Comparison of ENCODE assay signal across 11 cellular contexts in genomic region chr7:100090527-100091410, GRCh38. TPM values are rescaled to one million over a fixed set of nuclear protein-coding genes. Genes with fewer than 3 reads are reported as not detected.
A peak's percentile ranks its signal among the peaks of the same experiment; 100 is the strongest.
DNase-seq lines count a peak whose midpoint lies in the region; ATAC-seq and TF ChIP-seq lines count a peak whose summit lies in the region.
"Had no signal": no experiment of that assay in that cellular context is flagged by ENCODE, and none has a peak within 500 bp of the region (broad histone marks: within the 10 kb centered on the region; RNA-seq: fewer than 3 reads in every experiment).

No MANE protein-coding gene starts in this region.

- H3K27ac ChIP-seq in aorta (ENCODE audit: low read depth in 1 of 2, low read length in 2 of 2), result no peak overlapping the region
- H3K27ac ChIP-seq: lower lobe of right lung had no signal

- H3K27ac Mint-ChIP-seq in activated naive CD8-positive, alpha-beta T cell treated with anti-CD3 and anti-CD28 coated beads, Interleukin-2, amount 50 U/mL, for 24 hours, result peak overlapping the region; percentile 63
- H3K27ac Mint-ChIP-seq in neural crest cell (ENCODE audit: unreplicated experiment), result peak overlapping the region; percentile 71

- peaks cover 3% of the 10 kb centered on the region for H3K27me3 Mint-ChIP-seq in activated naive CD8-positive, alpha-beta T cell treated with anti-CD3 and anti-CD28 coated beads, Interleukin-2, amount 50 U/mL, for 24 hours
- peaks cover 55% of the 10 kb centered on the region for H3K27me3 Mint-ChIP-seq in neural crest cell (ENCODE audit: low read depth)

- 87 to 90% methylated on average over 14 of the region's 14 CpGs for WGBS in aorta, 2 donors

- peak; percentile 56 for DNase-seq in DMS 273 (lab: John Stamatoyannopoulos, UW; ENCODE audit: unreplicated experiment)
- DNase-seq in DMS 273 treated with DMSO at 0.1 percent for 48 hours (lab: John Stamatoyannopoulos, UW), result no peak
- peak; percentile 88 to 90 for DNase-seq in NCI-H524 (lab: John Stamatoyannopoulos, UW)
- no peak for DNase-seq in activated naive CD8-positive, alpha-beta T cell treated with anti-CD3 and anti-CD28 coated beads, Interleukin-2, amount 50 U/mL, for 24 hours
- DNase-seq in neural crest cell (ENCODE audit: low read depth, low spot score), result no peak
- DNase-seq in aorta, result no peak
- no peak for DNase-seq in NCI-H1930 (lab: John Stamatoyannopoulos, UW)
- DNase-seq: 8988T, lower lobe of right lung, NCI-H1092 treated with DMSO at 0.1 percent for 48 hours had no signal

- H3K27me3 ChIP-seq in aorta (ENCODE audit: control insufficient read depth in 1 of 2, insufficient read depth in 2 of 2, low read length in 1 of 2), result no peaks in the 10 kb centered on the region

- no peak for TF ChIP-seq CTCF in neural crest cell (conservative IDR thresholded peaks at IDR 0.05)

- H3K4me1 ChIP-seq in aorta (ENCODE audit: control insufficient read depth in 1 of 2, insufficient read depth in 2 of 2, low read length in 2 of 2), result no peaks in the 10 kb centered on the region

- H3K9me3 ChIP-seq in aorta (ENCODE audit: control insufficient read depth, low read length), result no peaks in the 10 kb centered on the region
- H3K9me3 ChIP-seq: lower lobe of right lung had no signal

- peak overlapping the region; percentile 49 for H3K4me3 Mint-ChIP-seq in activated naive CD8-positive, alpha-beta T cell treated with anti-CD3 and anti-CD28 coated beads, Interleukin-2, amount 50 U/mL, for 24 hours
- H3K4me3 Mint-ChIP-seq in neural crest cell, result peak overlapping the region; percentile 99

- no peaks in the 10 kb centered on the region for H3K9me3 Mint-ChIP-seq in activated naive CD8-positive, alpha-beta T cell treated with anti-CD3 and anti-CD28 coated beads, Interleukin-2, amount 50 U/mL, for 24 hours
- H3K9me3 Mint-ChIP-seq in neural crest cell, result no peaks in the 10 kb centered on the region

- peaks cover 57% of the 10 kb centered on the region for H3K36me3 Mint-ChIP-seq in activated naive CD8-positive, alpha-beta T cell treated with anti-CD3 and anti-CD28 coated beads, Interleukin-2, amount 50 U/mL, for 24 hours (ENCODE audit: low read depth)
- peaks cover 43% of the 10 kb centered on the region for H3K36me3 Mint-ChIP-seq in neural crest cell (ENCODE audit: low read depth)

- peaks cover 50% of the 10 kb centered on the region for H3K4me1 Mint-ChIP-seq in activated naive CD8-positive, alpha-beta T cell treated with anti-CD3 and anti-CD28 coated beads, Interleukin-2, amount 50 U/mL, for 24 hours
- peaks cover 57% of the 10 kb centered on the region for H3K4me1 Mint-ChIP-seq in neural crest cell

- intact Hi-C loops in aorta (cut with DNase I), result loop anchor here in 1 of 2 donors (5.0 kb wide), 1 partner anchor 37 kb away; the partner anchor contains the start of gene MBLAC1

- no peak overlapping the region for H3K4me3 ChIP-seq in aorta (ENCODE audit: low read length in 2 of 2)
- H3K4me3 ChIP-seq: lower lobe of right lung had no signal

- peak; percentile 37 for ATAC-seq in activated naive CD8-positive, alpha-beta T cell treated with anti-CD3 and anti-CD28 coated beads, Interleukin-2, amount 50 U/mL, for 24 hours
- ATAC-seq in GM21717 (IDR thresholded peaks at IDR 0.05; ENCODE audit: unreplicated experiment), result no peak
- no peak for ATAC-seq in aorta (ENCODE audit: low FRiP score)
- ATAC-seq: lower lobe of right lung had no signal

- peaks cover 0 to 8% of the 10 kb centered on the region in 2 donors for H3K36me3 ChIP-seq in aorta (ENCODE audit: control insufficient read depth in 1 of 2, insufficient read depth in 2 of 2, low read length in 1 of 2)

RNA-seq across cellular contexts. Expression of gene COPS6, which starts 2.0 kb away (rescaled TPM):
- total RNA-seq in neural crest cell (142 and 160 TPM in 2 replicates), aorta (10 to 100 TPM; 79.7 to 81.0 TPM)
- polyA plus RNA-seq in aorta, result 100 to 1,000 TPM in 1 of 2 donors, 10 to 100 TPM in 1; 73.9 to 132 TPM

RNA-seq across cellular contexts. Expression of gene ZNF3, which starts 9.2 kb away (rescaled TPM):
- 67.1 and 72.3 TPM in 2 replicates for total RNA-seq in neural crest cell
- 10 to 100 TPM; 22.0 to 26.7 TPM for total RNA-seq in aorta
- polyA plus RNA-seq in aorta, result 10 to 100 TPM in 1 of 2 donors, 1 to 10 TPM in 1; 6.3 to 24.1 TPM

RNA-seq across cellular contexts. Expression of gene MCM7, which starts 10.4 kb away (rescaled TPM):
- 420 and 426 TPM in 2 replicates for total RNA-seq in neural crest cell
- total RNA-seq in aorta, result 10 to 100 TPM; 27.1 to 45.8 TPM
- polyA plus RNA-seq in aorta, result 10 to 100 TPM; 47.2 to 90.8 TPM

RNA-seq across cellular contexts. Expression of gene AP4M1, which starts 10.7 kb away (rescaled TPM):
- total RNA-seq in neural crest cell (22.6 and 23.6 TPM in 2 replicates), aorta (10 to 100 TPM; 14.9 to 20.5 TPM)
- polyA plus RNA-seq in aorta, result 10 to 100 TPM in 1 of 2 donors, 1 to 10 TPM in 1; 8.1 to 60.9 TPM

RNA-seq across cellular contexts. Expression of gene TAF6, which starts 28.4 kb away (rescaled TPM):
- 82.0 and 88.9 TPM in 2 replicates for total RNA-seq in neural crest cell
- 10 to 100 TPM; 31.7 to 38.7 TPM for total RNA-seq in aorta
- 10 to 100 TPM; 24.2 to 39.3 TPM for polyA plus RNA-seq in aorta

Comparison
In these comparisons a context has a peak if more than half of its experiments do, and no peak if none do; other contexts are left out.
1. DNase-seq: peak in DMS 273 (single experiment) and NCI-H524 (2 of 2); none in DMS 273 treated with DMSO at 0.1 percent for 48 hours (single experiment), activated naive CD8-positive, alpha-beta T cell treated with anti-CD3 and anti-CD28 coated beads, Interleukin-2, amount 50 U/mL, for 24 hours (single experiment), neural crest cell (single experiment), aorta (0 of 2) and NCI-H1930 (0 of 2).